In genomic region chr19:31316201-31316951, GRCh38 we compare ENCODE assay signal across 13 cellular contexts. TPM values are rescaled to one million over a fixed set of nuclear protein-coding genes. Genes with fewer than 3 reads are reported as not detected.
A peak's percentile ranks its signal among the peaks of the same experiment; 100 is the strongest.
DNase-seq lines count a peak whose midpoint lies in the region; ATAC-seq, FAIRE-seq and TF ChIP-seq lines count a peak whose summit lies in the region.
"Had no signal": no experiment of that assay in that cellular context is flagged by ENCODE, and none has a peak within 500 bp of the region (broad histone marks: within the 10 kb centered on the region; RNA-seq: fewer than 3 reads in every experiment).

No MANE protein-coding gene starts in this region.

- TF ChIP-seq POLR2A in endothelial cell of umbilical vein (IDR thresholded peaks at IDR 0.05; ENCODE audit: low read depth, low read length): no peak

- DNase-seq in MCF 10A (ENCODE audit: unreplicated experiment) (peak; percentile 38), mammary epithelial cell (no peak), endothelial cell of umbilical vein (ENCODE audit: low read depth, low spot score) (peak; percentile 4), activated T-cell treated with anti-CD3 and anti-CD28 coated beads for 4 hours (no peak)
- DNase-seq in activated CD4-positive, alpha-beta T cell treated with anti-CD3 and anti-CD28 coated beads for 1 hour: no peak
- no peak for DNase-seq in activated CD8-positive, alpha-beta memory T cell treated with anti-CD3 and anti-CD28 coated beads, Interleukin-2, amount 50 U/mL, for 48 hours
- DNase-seq: activated CD4-positive, alpha-beta T cell treated with anti-CD3 and anti-CD28 coated beads for 48 hours; NCI-H446 treated with DMSO at 0.1 percent for 48 hours had no signal

- in situ Hi-C loops in mammary epithelial cell (cut with MboI; ENCODE audit: low sequenced_read_pairs in 2 of 2): no loop called here

- no peaks in the 10 kb centered on the region for H3K36me3 ChIP-seq in mammary epithelial cell (ENCODE audit: insufficient read depth, low read length)
- H3K36me3 ChIP-seq in endothelial cell of umbilical vein (ENCODE audit: control insufficient read depth in 2 of 2, extremely low read depth in 1 of 2, insufficient read depth in 2 of 2, low read length in 2 of 2): no peaks in the 10 kb centered on the region
- no peaks in the 10 kb centered on the region for H3K36me3 ChIP-seq in muscle layer of duodenum (ENCODE audit: control insufficient read depth in 1 of 2, insufficient read depth in 2 of 2, low read length in 2 of 2)

- H3K4me1 Mint-ChIP-seq in MCF 10A (ENCODE audit: insufficient read depth, unreplicated experiment): no peaks in the 10 kb centered on the region
- H3K4me1 Mint-ChIP-seq: B cell had no signal

- H3K4me2 ChIP-seq in mammary epithelial cell (ENCODE audit: insufficient read depth, low read depth, low read length) (no peak overlapping the region), endothelial cell of umbilical vein (ENCODE audit: insufficient read depth, low read length) (no peak overlapping the region)

- dilution Hi-C loops in mammary epithelial cell (cut with HindIII; ENCODE audit: low sequenced_read_pairs): no loop called here
- dilution Hi-C loops in endothelial cell of umbilical vein (cut with MboI; ENCODE audit: extremely low pct_ligation_motif_present, low sequenced_read_pairs): no loop called here

- H3K27me3 ChIP-seq in mammary epithelial cell (ENCODE audit: insufficient read depth, low read length) (no peaks in the 10 kb centered on the region), endothelial cell of umbilical vein (ENCODE audit: control insufficient read depth in 2 of 2, insufficient read depth in 2 of 2, low read length in 2 of 2) (no peaks in the 10 kb centered on the region), muscle layer of duodenum (ENCODE audit: low read depth, low read length) (no peaks in the 10 kb centered on the region)

- no peaks in the 10 kb centered on the region for H3K27me3 Mint-ChIP-seq in MCF 10A (ENCODE audit: insufficient read depth, unreplicated experiment)
- H3K27me3 Mint-ChIP-seq: B cell had no signal

- H3K9me1 ChIP-seq in endothelial cell of umbilical vein (replicated peaks; ENCODE audit: control insufficient read depth, extremely low read depth, insufficient read depth, low read length): no peaks in the 10 kb centered on the region

- H3K4me1 ChIP-seq in mammary epithelial cell (ENCODE audit: insufficient read depth, low read length) (no peaks in the 10 kb centered on the region), endothelial cell of umbilical vein (ENCODE audit: control insufficient read depth, extremely low read depth, insufficient read depth, low read length) (peaks cover 5% of the 10 kb centered on the region), muscle layer of duodenum (ENCODE audit: control insufficient read depth in 1 of 2, insufficient read depth in 2 of 2, low read length in 2 of 2) (peaks cover 15 to 60% of the 10 kb centered on the region in 2 donors)

- WGBS in mammary epithelial cell (ENCODE audit: low coverage, missing lambda C conversion rate): 95% methylated on average over 12 of the region's 12 CpGs

- CTCF ChIA-PET in MCF 10A (lab: Yijun Ruan, JAX): no interaction called here
- CTCF ChIA-PET in mammary epithelial cell (lab: Charles Lee; ENCODE audit: low non-redundant PET): no interaction called here
- CTCF ChIA-PET in endothelial cell of umbilical vein (lab: Charles Lee): no interaction called here

- ATAC-seq in GM21528 (IDR thresholded peaks at IDR 0.05; ENCODE audit: low FRiP score, unreplicated experiment): no peak

- BruUV-seq in MCF 10A (replicated peaks; lab: Mats Ljungman, UMichigan): no TSS peak
- no TSS peak for BruUV-seq in mammary epithelial cell (replicated peaks; lab: Mats Ljungman, UMichigan)
- no TSS peak for BruUV-seq in endothelial cell of umbilical vein (replicated peaks; lab: Mats Ljungman, UMichigan)

- H3K4me3 ChIP-seq in mammary epithelial cell (replicated peaks in 1 of 3; ENCODE audit: insufficient read depth in 1 of 3, low read depth in 2 of 3, low read length in 3 of 3) (no peak overlapping the region), endothelial cell of umbilical vein (replicated peaks in 1 of 3; ENCODE audit: insufficient read depth in 1 of 3, low read depth in 1 of 3, low read length in 3 of 3) (no peak overlapping the region), muscle layer of duodenum (ENCODE audit: low read depth in 1 of 2, low read length in 2 of 2) (peak overlapping the region; percentile 7 to 22)

- peaks cover 79% of the 10 kb centered on the region for H3K79me2 ChIP-seq in mammary epithelial cell (ENCODE audit: insufficient read depth, low read length)
- no peaks in the 10 kb centered on the region for H3K79me2 ChIP-seq in endothelial cell of umbilical vein (ENCODE audit: control insufficient read depth, insufficient read depth, low read length)

- intact Hi-C loops in MCF 10A (cut with micrococcal nuclease) (no loop called here), mammary epithelial cell (cut with micrococcal nuclease) (no loop called here), endothelial cell of umbilical vein (cut with micrococcal nuclease) (loop anchor here (5.0 kb wide), 1 partner anchor 36 kb away; no protein-coding TSS in a partner anchor)

- peaks cover 19% of the 10 kb centered on the region for H3K9me3 Mint-ChIP-seq in MCF 10A (ENCODE audit: unreplicated experiment)
- H3K9me3 Mint-ChIP-seq: neural crest cell had no signal

- H3K9ac ChIP-seq in mammary epithelial cell (ENCODE audit: insufficient read depth, low read length) (no peak overlapping the region), endothelial cell of umbilical vein (replicated peaks; ENCODE audit: extremely low read depth, insufficient read depth, low read length) (no peak overlapping the region)

- TF ChIP-seq CTCF in MCF 10A (IDR thresholded peaks at IDR 0.05; ENCODE audit: unreplicated experiment) (no peak), mammary epithelial cell (conservative IDR thresholded peaks at IDR 0.05 in 1 of 2, IDR thresholded peaks at IDR 0.05 in 1 of 2; ENCODE audit: extremely low read depth in 1 of 2, insufficient read depth in 1 of 2, low read depth in 1 of 2, low read length in 2 of 2) (no peak), endothelial cell of umbilical vein (IDR thresholded peaks at IDR 0.05; ENCODE audit: extremely low read depth in 1 of 2, insufficient read depth in 1 of 2, low read depth in 1 of 2, low read length in 2 of 2) (no peak)

- H3K27ac ChIP-seq in mammary epithelial cell (ENCODE audit: insufficient read depth, low read depth, low read length) (no peak overlapping the region), endothelial cell of umbilical vein (ENCODE audit: insufficient read depth, low read depth, low read length) (no peak overlapping the region), muscle layer of duodenum (ENCODE audit: low read length) (peak overlapping the region; percentile 60)

- no peak overlapping the region for H3K4me3 Mint-ChIP-seq in MCF 10A (ENCODE audit: unreplicated experiment)
- H3K4me3 Mint-ChIP-seq: B cell, neural crest cell had no signal

- no peak for FAIRE-seq in endothelial cell of umbilical vein (lab: Jason Lieb, UNC)
- FAIRE-seq: colon had no signal

- H3K9me3 ChIP-seq in mammary epithelial cell (replicated peaks; ENCODE audit: insufficient read depth, low read length): no peaks in the 10 kb centered on the region
- H3K9me3 ChIP-seq in endothelial cell of umbilical vein (replicated peaks; ENCODE audit: control insufficient read depth, insufficient read depth, low read length): no peaks in the 10 kb centered on the region
- no peaks in the 10 kb centered on the region for H3K9me3 ChIP-seq in muscle layer of duodenum (ENCODE audit: control insufficient read depth in 1 of 2, low read length in 2 of 2)

- peaks cover 7% of the 10 kb centered on the region for H3K36me3 Mint-ChIP-seq in MCF 10A (ENCODE audit: insufficient read depth, unreplicated experiment)

- H4K20me1 ChIP-seq in mammary epithelial cell (ENCODE audit: insufficient read depth, low read length) (peaks cover 6% of the 10 kb centered on the region), endothelial cell of umbilical vein (replicated peaks; ENCODE audit: control insufficient read depth, extremely low read depth, insufficient read depth, low read length) (no peaks in the 10 kb centered on the region)

- POLR2A ChIA-PET in MCF 10A (lab: Yijun Ruan, JAX): no interaction called here
- POLR2A ChIA-PET in endothelial cell of umbilical vein (lab: Charles Lee): no interaction called here

- no peak overlapping the region for H2AFZ ChIP-seq in mammary epithelial cell (ENCODE audit: low read depth, low read length)
- H2AFZ ChIP-seq in endothelial cell of umbilical vein (ENCODE audit: low read depth, low read length): no peak overlapping the region

- H3K27ac Mint-ChIP-seq in MCF 10A (ENCODE audit: low read depth, unreplicated experiment): no peak overlapping the region
- H3K27ac Mint-ChIP-seq: B cell had no signal

TF ChIP-seq in endothelial cell of umbilical vein, 7 proteins besides CTCF, POLR2A, EP300 and RAD21:
- TF ChIP-seq MAX (IDR thresholded peaks at IDR 0.05; ENCODE audit: insufficient read depth, insufficient read length): no peak
- TF ChIP-seq FOS (IDR thresholded peaks at IDR 0.05; ENCODE audit: borderline replicate concordance, insufficient read depth, low read length): no peak
- no peak for TF ChIP-seq POLR2AphosphoS5 (IDR thresholded peaks at IDR 0.05; ENCODE audit: insufficient read depth, low read depth, low read length)
- TF ChIP-seq MYC (IDR thresholded peaks at IDR 0.05; ENCODE audit: low read depth, low read length): no peak
- TF ChIP-seq EZH2 (IDR thresholded peaks at IDR 0.05; ENCODE audit: borderline replicate concordance, low read depth, low read length, severe bottlenecking): no peak
- no peak for TF ChIP-seq JUN (IDR thresholded peaks at IDR 0.05; ENCODE audit: borderline replicate concordance, insufficient read depth, insufficient read length, low read depth)
- TF ChIP-seq GATA2 (IDR thresholded peaks at IDR 0.05; ENCODE audit: insufficient read depth, insufficient read length, low read depth, low read length): no peak

RNA-seq across cellular contexts. Expression of gene TSHZ3, which starts 32.9 kb away (rescaled TPM):
- total RNA-seq in MCF 10A (2022) (not detected in 2 replicates), mammary epithelial cell (10 to 100 TPM; 10.3 to 11.3 TPM), endothelial cell of umbilical vein (6.0 and 6.2 TPM in 2 replicates)
- polyA plus RNA-seq in mammary epithelial cell (4.1 TPM), endothelial cell of umbilical vein (0.97 and 1.2 TPM in 2 replicates)
- polyA minus RNA-seq in mammary epithelial cell (9.8 TPM), endothelial cell of umbilical vein (1.1 and 3.8 TPM in 2 replicates)
- polyA plus RNA-seq in endothelial cell of umbilical vein (2011; cell fraction: cytosol; rRNA removed): 1.0 TPM in 2 replicates
- polyA plus RNA-seq in endothelial cell of umbilical vein (2011; cell fraction: nucleus; rRNA removed): 3.0 and 3.3 TPM in 2 replicates
- polyA plus RNA-seq in endothelial cell of umbilical vein (2012): 0.29 and 0.47 TPM in 2 replicates
- not detected for polyA minus RNA-seq in endothelial cell of umbilical vein (2011; cell fraction: cytosol; rRNA and poly(A)+ RNA removed)
- 1.5 and 1.9 TPM in 2 replicates for polyA minus RNA-seq in endothelial cell of umbilical vein (2011; cell fraction: nucleus; rRNA and poly(A)+ RNA removed)

Comparison
In these comparisons a context has a peak if more than half of its experiments do, and no peak if none do; other contexts are left out.
1. DNase-seq: peak in MCF 10A (single experiment) and endothelial cell of umbilical vein (single experiment); none in mammary epithelial cell (single experiment), activated T-cell treated with anti-CD3 and anti-CD28 coated beads for 4 hours (single experiment), activated CD4-positive, alpha-beta T cell treated with anti-CD3 and anti-CD28 coated beads for 1 hour (single experiment) and activated CD8-positive, alpha-beta memory T cell treated with anti-CD3 and anti-CD28 coated beads, Interleukin-2, amount 50 U/mL, for 48 hours (single experiment).
2. H3K4me3 ChIP-seq: peak in muscle layer of duodenum (2 of 2); none in mammary epithelial cell (0 of 3) and endothelial cell of umbilical vein (0 of 3).